In genomic region chr11:48063424-48063978, GRCh38 we compare ENCODE assay signal across 9 cellular contexts.
DNase-seq lines count a peak whose midpoint lies in the region; ATAC-seq, FAIRE-seq and TF ChIP-seq lines count a peak whose summit lies in the region.
"Had no signal": no experiment of that assay in that cellular context is flagged by ENCODE, and none has a peak within 500 bp of the region (broad histone marks: within the 10 kb centered on the region; RNA-seq: fewer than 3 reads in every experiment).

No MANE protein-coding gene starts in this region.

- CTCF ChIA-PET in mammary epithelial cell (lab: Charles Lee; ENCODE audit: low non-redundant PET) = no interaction called here

- in situ Hi-C loops in mammary epithelial cell (cut with MboI; ENCODE audit: low sequenced_read_pairs in 2 of 2) = no loop called here

- no peak overlapping the region for H3K4me2 ChIP-seq in mammary epithelial cell (ENCODE audit: insufficient read depth, low read depth, low read length)

- H3K4me3 ChIP-seq in mammary epithelial cell (replicated peaks in 1 of 3; ENCODE audit: insufficient read depth in 1 of 3, low read depth in 2 of 3, low read length in 3 of 3) = no peak overlapping the region
- H3K4me3 ChIP-seq in Peyer's patch = no peak overlapping the region

- peaks cover 57% of the 10 kb centered on the region for H3K4me1 Mint-ChIP-seq in activated T-cell treated with anti-CD3 and anti-CD28 coated beads, Interleukin-2, amount 50 U/mL, for 24 hours (ENCODE audit: low read depth)
- peaks cover 46% of the 10 kb centered on the region for H3K4me1 Mint-ChIP-seq in mesothelial cell of epicardium

- peaks cover 16% of the 10 kb centered on the region for H3K36me3 Mint-ChIP-seq in activated T-cell treated with anti-CD3 and anti-CD28 coated beads, Interleukin-2, amount 50 U/mL, for 24 hours (ENCODE audit: low read depth)
- peaks cover 5% of the 10 kb centered on the region for H3K36me3 Mint-ChIP-seq in mesothelial cell of epicardium

- TF ChIP-seq POLR2A in Peyer's patch (IDR thresholded peaks at IDR 0.05) = no peak

- H3K9me3 ChIP-seq in mammary epithelial cell (replicated peaks; ENCODE audit: insufficient read depth, low read length) (no peaks in the 10 kb centered on the region), Peyer's patch (no peaks in the 10 kb centered on the region)

- dilution Hi-C loops in mammary epithelial cell (cut with HindIII; ENCODE audit: low sequenced_read_pairs) = no loop called here

- 6% methylated on average over 2 of the region's 2 CpGs for WGBS in mammary epithelial cell (ENCODE audit: low coverage, missing lambda C conversion rate)

- H3K4me3 Mint-ChIP-seq in activated T-cell treated with anti-CD3 and anti-CD28 coated beads, Interleukin-2, amount 50 U/mL, for 24 hours = no peak overlapping the region
- peak overlapping the region; percentile 33 for H3K4me3 Mint-ChIP-seq in mesothelial cell of epicardium

- H3K27me3 ChIP-seq in mammary epithelial cell (ENCODE audit: insufficient read depth, low read length) = no peaks in the 10 kb centered on the region
- H3K27me3 ChIP-seq in Peyer's patch = no peaks in the 10 kb centered on the region

- peak overlapping the region; percentile 27 for H3K27ac Mint-ChIP-seq in activated T-cell treated with anti-CD3 and anti-CD28 coated beads, Interleukin-2, amount 50 U/mL, for 24 hours
- H3K27ac Mint-ChIP-seq in mesothelial cell of epicardium = peak overlapping the region; percentile 97

- H3K27me3 Mint-ChIP-seq in activated T-cell treated with anti-CD3 and anti-CD28 coated beads, Interleukin-2, amount 50 U/mL, for 24 hours = no peaks in the 10 kb centered on the region
- no peaks in the 10 kb centered on the region for H3K27me3 Mint-ChIP-seq in mesothelial cell of epicardium (ENCODE audit: low read depth)

- no peak for DNase-seq in activated T-cell treated with anti-CD3 and anti-CD28 coated beads, Interleukin-2, amount 50 U/mL, for 24 hours
- DNase-seq in activated T-cell treated with anti-CD3 and anti-CD28 coated beads for 4 hours (no peak), mammary epithelial cell (peak; percentile 29), mesothelial cell of epicardium (ENCODE audit: low spot score in 2 of 2, unreplicated experiment in 2 of 2) (no peak), urothelium cell line (ENCODE audit: low spot score) (peak; percentile 75), Peyer's patch (no peak), HUDEP-2 (lab: John Stamatoyannopoulos, UW; ENCODE audit: unreplicated experiment in 76 of 76) (no peak)

- no peak overlapping the region for H3K9ac ChIP-seq in mammary epithelial cell (ENCODE audit: insufficient read depth, low read length)

- TF ChIP-seq CTCF in mammary epithelial cell (conservative IDR thresholded peaks at IDR 0.05 in 1 of 2, IDR thresholded peaks at IDR 0.05 in 1 of 2; ENCODE audit: extremely low read depth in 1 of 2, insufficient read depth in 1 of 2, low read depth in 1 of 2, low read length in 2 of 2) = no peak
- no peak for TF ChIP-seq CTCF in mesothelial cell of epicardium (IDR thresholded peaks at IDR 0.05; ENCODE audit: unreplicated experiment)
- TF ChIP-seq CTCF in Peyer's patch (IDR thresholded peaks at IDR 0.05) = no peak

- ATAC-seq in HG03175 (IDR thresholded peaks at IDR 0.05; ENCODE audit: unreplicated experiment) = no peak

- H3K9me3 Mint-ChIP-seq in activated T-cell treated with anti-CD3 and anti-CD28 coated beads, Interleukin-2, amount 50 U/mL, for 24 hours = no peaks in the 10 kb centered on the region
- H3K9me3 Mint-ChIP-seq in mesothelial cell of epicardium = no peaks in the 10 kb centered on the region

- intact Hi-C loops in mammary epithelial cell (cut with micrococcal nuclease) = no loop called here

- H3K79me2 ChIP-seq in mammary epithelial cell (ENCODE audit: insufficient read depth, low read length) = no peaks in the 10 kb centered on the region

- H3K4me1 ChIP-seq in mammary epithelial cell (ENCODE audit: insufficient read depth, low read length) (no peaks in the 10 kb centered on the region), Peyer's patch (no peaks in the 10 kb centered on the region)

- FAIRE-seq in urothelium cell line (lab: Jason Lieb, UNC) = no peak

- no peak overlapping the region for H2AFZ ChIP-seq in mammary epithelial cell (ENCODE audit: low read depth, low read length)

- no TSS peak for BruUV-seq in mammary epithelial cell (replicated peaks; lab: Mats Ljungman, UMichigan)

- H3K36me3 ChIP-seq in mammary epithelial cell (ENCODE audit: insufficient read depth, low read length) (no peaks in the 10 kb centered on the region), Peyer's patch (no peaks in the 10 kb centered on the region)

- H3K27ac ChIP-seq in mammary epithelial cell (ENCODE audit: insufficient read depth, low read depth, low read length) (no peak overlapping the region), Peyer's patch (peak overlapping the region in 2 of 4 donors; percentile 21 to 61)
- H3K27ac ChIP-seq: C4-2B had no signal

- H4K20me1 ChIP-seq in mammary epithelial cell (ENCODE audit: insufficient read depth, low read length) = no peaks in the 10 kb centered on the region

Comparison
In these comparisons a context has a peak if more than half of its experiments do, and no peak if none do; other contexts are left out.
1. DNase-seq: peak in mammary epithelial cell (single experiment) and urothelium cell line (single experiment); none in activated T-cell treated with anti-CD3 and anti-CD28 coated beads, Interleukin-2, amount 50 U/mL, for 24 hours (single experiment), activated T-cell treated with anti-CD3 and anti-CD28 coated beads for 4 hours (single experiment), mesothelial cell of epicardium (0 of 2), Peyer's patch (0 of 3) and HUDEP-2 (0 of 76).